Comparison of ENCODE assay signal across 7 cellular contexts in the genomic region with DNA sequence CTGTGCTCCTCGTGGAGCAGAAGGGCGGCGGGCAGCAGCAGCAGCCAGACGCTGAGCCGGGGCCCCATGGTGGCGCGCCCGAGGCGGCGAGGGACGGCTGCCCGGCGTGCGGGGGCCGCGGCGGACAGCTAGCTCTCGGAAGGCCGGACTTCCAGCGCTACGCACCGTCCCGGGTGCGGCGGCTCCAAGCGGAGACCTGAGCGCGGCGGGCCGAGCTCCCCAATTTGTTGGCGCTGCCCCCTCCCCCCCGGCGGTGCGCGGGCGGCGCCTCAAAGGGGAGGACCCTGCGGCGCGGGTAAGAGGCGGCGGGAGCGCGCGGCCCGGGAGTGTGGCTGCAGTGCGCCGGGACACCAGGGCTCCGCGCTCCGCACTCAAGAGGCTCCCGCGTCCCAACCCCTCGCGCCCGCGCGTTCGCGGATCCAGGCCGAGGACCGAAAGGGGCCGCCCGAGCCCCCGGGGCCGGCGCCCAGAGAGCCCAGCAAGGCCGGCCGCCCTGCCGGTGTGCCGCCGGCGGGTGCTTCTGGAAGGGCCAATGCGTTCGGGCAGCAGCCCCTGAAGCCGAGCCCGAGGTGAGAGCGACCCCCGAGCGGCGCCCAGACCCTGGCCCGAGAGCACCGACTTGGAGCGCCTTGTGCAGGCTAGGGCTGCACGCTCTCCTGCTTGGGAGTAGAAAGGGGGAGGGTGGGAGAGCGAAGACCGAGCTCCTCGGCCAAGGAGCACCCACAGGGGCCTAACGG. TPM values are rescaled to one million over a fixed set of nuclear protein-coding genes. Genes with fewer than 3 reads are reported as not detected.
DNase-seq lines count a peak whose midpoint lies in the region; ATAC-seq and TF ChIP-seq lines count a peak whose summit lies in the region.

A gene (minus strand): TSS at position 198 of the 737 bp plus-strand sequence. CDS start 130 bp downstream, at position 68.
A gene (plus strand): TSS at position 325 of the 737 bp plus-strand sequence. CDS start 620 bp downstream, outside the sequence.

- no peak for TF ChIP-seq CTCF in thoracic aorta (IDR thresholded peaks at IDR 0.05)

- DNase-seq in NCI-H1930 (lab: John Stamatoyannopoulos, UW) (peak; percentile 24 to 55), cerebellum (ENCODE audit: low spot score) (no peak), left colon (peak in 1 of 2 donors; percentile 48), thoracic aorta (ENCODE audit: low spot score) (no peak), germinal center (ENCODE audit: low spot score) (no peak), pons (ENCODE audit: low spot score) (no peak)

- no peaks in the 10 kb centered on the region for H3K27me3 ChIP-seq in thoracic aorta (replicated peaks; ENCODE audit: insufficient read depth)

- no peaks in the 10 kb centered on the region for H3K36me3 ChIP-seq in thoracic aorta

- intact Hi-C loops in left colon (cut with DNase I, micrococcal nuclease): no loop called here

- H3K27ac ChIP-seq in thoracic aorta: peak within 1 kb of the TSS; percentile 97

- peak within 1 kb of the TSS; percentile 95 for H3K4me3 ChIP-seq in thoracic aorta

- ATAC-seq in left colon (peak; percentile 53), thoracic aorta (ENCODE audit: insufficient number of reproducible peaks, low FRiP score, low read depth) (peak; percentile 6), GM21723 (IDR thresholded peaks at IDR 0.05; ENCODE audit: unreplicated experiment) (no peak)

- peaks cover 27 to 50% of the 10 kb centered on the region in 2 donors for H3K4me1 ChIP-seq in thoracic aorta (ENCODE audit: control insufficient read depth in 1 of 2, low read depth in 2 of 2)

- H3K9me3 ChIP-seq in thoracic aorta: no peaks in the 10 kb centered on the region

RNA-seq across cellular contexts. Expression of the first gene that starts in this region (rescaled TPM):
- 151 TPM for total RNA-seq in cerebellum
- 10 to 100 TPM; 19.6 to 65.3 TPM for total RNA-seq in left colon
- 100 to 1,000 TPM; 505 to 852 TPM for total RNA-seq in thoracic aorta

RNA-seq across cellular contexts. Expression of the second gene that starts in this region (rescaled TPM):
- 164 TPM for total RNA-seq in cerebellum
- total RNA-seq in left colon: 10 to 100 TPM; 35.3 to 79.7 TPM
- 1,000 to 10,000 TPM in 1 of 2 donors, 100 to 1,000 TPM in 1; 999 to 1,135 TPM for total RNA-seq in thoracic aorta

Comparison
In these comparisons a context has a peak if more than half of its experiments do, and no peak if none do; other contexts are left out.
1. DNase-seq: peak in NCI-H1930 (2 of 2); none in cerebellum (single experiment), thoracic aorta (single experiment), germinal center (single experiment) and pons (single experiment).